ENCODE assay signal across 16 cellular contexts in genomic region chr17:37518816-37519215, GRCh38. TPM values are rescaled to one million over a fixed set of nuclear protein-coding genes. Genes with fewer than 3 reads are reported as not detected.
DNase-seq lines count a peak whose midpoint lies in the region; ATAC-seq, FAIRE-seq and TF ChIP-seq lines count a peak whose summit lies in the region.
"Had no signal": no experiment of that assay in that cellular context is flagged by ENCODE, and none has a peak within 500 bp of the region (broad histone marks: within the 10 kb centered on the region; RNA-seq: fewer than 3 reads in every experiment).

No MANE protein-coding gene starts in this region.

- no peak overlapping the region for H3K27ac ChIP-seq in neural progenitor cell
- H3K27ac ChIP-seq: body of pancreas, HL-60 had no signal

- peaks cover 5% of the 10 kb centered on the region for H3K27me3 Mint-ChIP-seq in neural progenitor cell (ENCODE audit: insufficient read depth, low read depth)
- H3K27me3 Mint-ChIP-seq: effector memory CD8-positive, alpha-beta T cell; naive thymus-derived CD8-positive, alpha-beta T cell had no signal

- FAIRE-seq in D721Med (lab: Jason Lieb, UNC) = no peak
- FAIRE-seq: H1 had no signal

- peaks cover 27% of the 10 kb centered on the region for H3K4me1 Mint-ChIP-seq in neural progenitor cell

- H3K27ac Mint-ChIP-seq in neural progenitor cell = peak overlapping the region; percentile 23

- H2AFZ ChIP-seq in neural progenitor cell (replicated peaks) = no peak overlapping the region

- no peaks in the 10 kb centered on the region for H3K36me3 ChIP-seq in neural progenitor cell

- no peak overlapping the region for H3K4me2 ChIP-seq in neural progenitor cell

- H3F3A ChIP-seq in neural progenitor cell (ENCODE audit: low read depth) = no peaks in the 10 kb centered on the region

- no peak overlapping the region for H3K4me3 ChIP-seq in neural progenitor cell
- H3K4me3 ChIP-seq: body of pancreas had no signal

- no peaks in the 10 kb centered on the region for H3K9me3 ChIP-seq in neural progenitor cell (ENCODE audit: low read depth)
- H3K9me3 ChIP-seq: body of pancreas had no signal

- no peaks in the 10 kb centered on the region for H4K20me1 ChIP-seq in neural progenitor cell (ENCODE audit: low read depth)

- peak; percentile 18 for TF ChIP-seq CTCF in D721Med (IDR thresholded peaks at IDR 0.05; ENCODE audit: insufficient read depth, missing control alignments)
- no peak for TF ChIP-seq CTCF in neural progenitor cell (IDR thresholded peaks at IDR 0.05)

- H3K9me3 Mint-ChIP-seq in neural progenitor cell = no peaks in the 10 kb centered on the region
- H3K9me3 Mint-ChIP-seq: effector memory CD8-positive, alpha-beta T cell; naive thymus-derived CD8-positive, alpha-beta T cell had no signal

- DNase-seq in D721Med (ENCODE audit: insufficient read length, low spot score) (no peak), NCI-H1694 treated with DMSO at 0.1 percent for 48 hours (lab: John Stamatoyannopoulos, UW) (peak; percentile 18), neural progenitor cell (ENCODE audit: low spot score) (no peak), NCI-H82 (lab: John Stamatoyannopoulos, UW) (no peak), NCI-H345 (lab: John Stamatoyannopoulos, UW) (no peak)
- DNase-seq: activated CD4-positive, CD25-positive, alpha-beta regulatory T cell treated with anti-CD3 and anti-CD28 coated beads, Interleukin-2, amount 50 U/mL, for 72 hours; activated T-cell treated with anti-CD3 and anti-CD28 coated beads, Interleukin-2, amount 50 U/mL, for 1 hour; body of pancreas; effector memory CD8-positive, alpha-beta T cell; left colon; naive thymus-derived CD8-positive, alpha-beta T cell; NCI-H2107 had no signal

- no peaks in the 10 kb centered on the region for H3K79me2 ChIP-seq in neural progenitor cell (ENCODE audit: low read depth)

- no peaks in the 10 kb centered on the region for H3K27me3 ChIP-seq in neural progenitor cell
- H3K27me3 ChIP-seq: body of pancreas had no signal

- no peak overlapping the region for H3K9ac ChIP-seq in neural progenitor cell

- no peak overlapping the region for H3K4me3 Mint-ChIP-seq in neural progenitor cell
- H3K4me3 Mint-ChIP-seq: effector memory CD8-positive, alpha-beta T cell had no signal

- no peaks in the 10 kb centered on the region for H3K4me1 ChIP-seq in neural progenitor cell
- H3K4me1 ChIP-seq: body of pancreas had no signal

- peaks cover 19% of the 10 kb centered on the region for H3K36me3 Mint-ChIP-seq in neural progenitor cell

- peak; percentile 46 for ATAC-seq in esophagus mucosa
- ATAC-seq in HG02938 (IDR thresholded peaks at IDR 0.05; ENCODE audit: unreplicated experiment) = no peak
- ATAC-seq: body of pancreas; effector memory CD8-positive, alpha-beta T cell; left colon; naive thymus-derived CD8-positive, alpha-beta T cell had no signal

RNA-seq across cellular contexts. Expression of gene DUSP14, which starts 29.1 kb away (rescaled TPM):
- total RNA-seq in esophagus mucosa (14.2 TPM), neural progenitor cell (ENCODE audit: low replicate concordance) (17.3 and 21.6 TPM in 2 replicates)
